Comparison of ENCODE assay signal across 13 cellular contexts in genomic region chr12:116102019-116102418, GRCh38.
"Had no signal": no experiment of that assay in that cellular context is flagged by ENCODE, and none has a peak within 500 bp of the region (broad histone marks: within the 10 kb centered on the region; RNA-seq: fewer than 3 reads in every experiment).

No MANE protein-coding gene starts in this region.

- H3K9me3 Mint-ChIP-seq: activated naive CD4-positive, alpha-beta T cell treated with anti-CD3 and anti-CD28 coated beads for 36 hours; neural progenitor cell had no signal

- DNase-seq: activated CD4-positive, alpha-beta T cell treated with anti-CD3 and anti-CD28 coated beads for 1 hour; activated CD4-positive, alpha-beta T cell treated with anti-CD3 and anti-CD28 coated beads, Interleukin-2, amount 50 U/mL, for 4 hours; activated naive CD4-positive, alpha-beta T cell treated with anti-CD3 and anti-CD28 coated beads for 36 hours; activated T-cell treated with anti-CD3 and anti-CD28 coated beads for 4 hours; islet precursor cell; midbrain; pancreas; stimulated activated naive CD8-positive, alpha-beta T cell treated with anti-CD3 and anti-CD28 coated beads, Interleukin-15, amount 100 ng/mL, for 72 hours; upper lobe of left lung had no signal

- H3K27me3 ChIP-seq: ascending aorta, neural progenitor cell, pancreas, upper lobe of left lung had no signal

- H3K27me3 Mint-ChIP-seq: stimulated activated naive CD8-positive, alpha-beta T cell treated with anti-CD3 and anti-CD28 coated beads, Interleukin-15, amount 100 ng/mL, for 72 hours had no signal

- H3K36me3 ChIP-seq: ascending aorta, neural progenitor cell, pancreas, upper lobe of left lung had no signal

- H3K27ac Mint-ChIP-seq: activated naive CD4-positive, alpha-beta T cell treated with anti-CD3 and anti-CD28 coated beads for 36 hours; neural progenitor cell; stimulated activated naive CD8-positive, alpha-beta T cell treated with anti-CD3 and anti-CD28 coated beads, Interleukin-15, amount 100 ng/mL, for 72 hours had no signal

- H3K9me3 ChIP-seq: ascending aorta, pancreas, upper lobe of left lung had no signal

- H3K4me3 Mint-ChIP-seq: activated naive CD4-positive, alpha-beta T cell treated with anti-CD3 and anti-CD28 coated beads for 36 hours; neural progenitor cell; stimulated activated naive CD8-positive, alpha-beta T cell treated with anti-CD3 and anti-CD28 coated beads, Interleukin-15, amount 100 ng/mL, for 72 hours had no signal

- H3K27ac ChIP-seq: ascending aorta, neural progenitor cell, pancreas, upper lobe of left lung had no signal

- H3K4me3 ChIP-seq: ascending aorta, lung, neural progenitor cell, pancreas, upper lobe of left lung had no signal

- ATAC-seq: pancreas; sciatic nerve; stimulated activated naive CD8-positive, alpha-beta T cell treated with anti-CD3 and anti-CD28 coated beads, Interleukin-15, amount 100 ng/mL, for 72 hours had no signal
